In genomic region chr2:604385-604784, GRCh38 we compare ENCODE assay signal across 28 cellular contexts.
DNase-seq lines count a peak whose midpoint lies in the region; ATAC-seq and TF ChIP-seq lines count a peak whose summit lies in the region.
"Had no signal": no experiment of that assay in that cellular context is flagged by ENCODE, and none has a peak within 500 bp of the region (broad histone marks: within the 10 kb centered on the region; RNA-seq: fewer than 3 reads in every experiment).

No MANE protein-coding gene starts in this region.

- H3K4me2 ChIP-seq in DND-41 (ENCODE audit: insufficient read depth, low read length) (no peak overlapping the region), neural progenitor cell (no peak overlapping the region)
- H3K4me2 ChIP-seq: GM23338 had no signal

- no peak overlapping the region for H3K27ac ChIP-seq in DND-41 (ENCODE audit: low read length)
- no peak overlapping the region for H3K27ac ChIP-seq in coronary artery
- H3K27ac ChIP-seq in neural progenitor cell = no peak overlapping the region
- H3K27ac ChIP-seq: HL-60, RWPE1 had no signal

- H4K20me1 ChIP-seq in DND-41 (ENCODE audit: insufficient read depth, low read length) = no peaks in the 10 kb centered on the region
- no peaks in the 10 kb centered on the region for H4K20me1 ChIP-seq in neural progenitor cell (ENCODE audit: low read depth)

- H3F3A ChIP-seq in neural progenitor cell (ENCODE audit: low read depth) = peaks cover 3% of the 10 kb centered on the region

- no peak overlapping the region for H3K27ac Mint-ChIP-seq in activated CD8-positive, alpha-beta T cell treated with anti-CD3 and anti-CD28 coated beads, Interleukin-2, amount 10 ng/mL, durations not matched to agents 7 days and 5 days
- H3K27ac Mint-ChIP-seq in activated CD8-positive, alpha-beta T cell treated with anti-CD3 and anti-CD28 coated beads for 36 hours = no peak overlapping the region
- H3K27ac Mint-ChIP-seq in neural progenitor cell = peak overlapping the region; percentile 67
- H3K27ac Mint-ChIP-seq: GM23338 had no signal

- H3K4me1 ChIP-seq in DND-41 (ENCODE audit: insufficient read depth, low read length) (no peaks in the 10 kb centered on the region), neural progenitor cell (no peaks in the 10 kb centered on the region)
- H3K4me1 ChIP-seq: BE2C had no signal

- peak; percentile 50 for ATAC-seq in activated CD8-positive, alpha-beta T cell treated with anti-CD3 and anti-CD28 coated beads, Interleukin-2, amount 10 ng/mL, durations not matched to agents 7 days and 5 days
- no peak for ATAC-seq in activated CD8-positive, alpha-beta T cell treated with anti-CD3 and anti-CD28 coated beads for 36 hours
- ATAC-seq in DND-41 (ENCODE audit: insufficient read depth, low read depth) (peak; percentile 49; the same call in 2 of the 3 replicates), GM19395 (IDR thresholded peaks at IDR 0.05; ENCODE audit: unreplicated experiment) (no peak)
- ATAC-seq: GM23338, HCT116, Panc1 had no signal

- CTCF ChIA-PET in activated CD8-positive, alpha-beta T cell treated with anti-CD3 and anti-CD28 coated beads, Interleukin-2, amount 10 ng/mL, durations not matched to agents 7 days and 5 days (lab: Charles Lee) = no interaction called here
- CTCF ChIA-PET in activated CD8-positive, alpha-beta T cell treated with anti-CD3 and anti-CD28 coated beads for 36 hours (lab: Charles Lee) = no interaction called here

- H3K9me3 ChIP-seq in DND-41 (ENCODE audit: insufficient read depth, low read length, severe bottlenecking) = no peaks in the 10 kb centered on the region
- H3K9me3 ChIP-seq in neural progenitor cell (ENCODE audit: low read depth) = no peaks in the 10 kb centered on the region
- H3K9me3 ChIP-seq: BE2C had no signal

- no peak overlapping the region for H3K4me3 Mint-ChIP-seq in activated CD8-positive, alpha-beta T cell treated with anti-CD3 and anti-CD28 coated beads, Interleukin-2, amount 10 ng/mL, durations not matched to agents 7 days and 5 days
- no peak overlapping the region for H3K4me3 Mint-ChIP-seq in activated CD8-positive, alpha-beta T cell treated with anti-CD3 and anti-CD28 coated beads for 36 hours
- no peak overlapping the region for H3K4me3 Mint-ChIP-seq in neural progenitor cell
- H3K4me3 Mint-ChIP-seq: CD14-positive monocyte; CD8-positive, alpha-beta memory T cell; GM23338 had no signal

- intact Hi-C loops in activated CD8-positive, alpha-beta T cell treated with anti-CD3 and anti-CD28 coated beads for 36 hours (cut with micrococcal nuclease) = no loop called here

- H3K4me3 ChIP-seq in DND-41 (ENCODE audit: low read depth in 1 of 2, low read length in 2 of 2) (no peak overlapping the region), coronary artery (no peak overlapping the region), neural progenitor cell (no peak overlapping the region)
- H3K4me3 ChIP-seq: GM23338 had no signal

- H3K36me3 ChIP-seq in DND-41 (ENCODE audit: insufficient read depth, low read length) (no peaks in the 10 kb centered on the region), neural progenitor cell (no peaks in the 10 kb centered on the region)
- H3K36me3 ChIP-seq: BE2C had no signal

- no peaks in the 10 kb centered on the region for H3K27me3 ChIP-seq in DND-41 (ENCODE audit: insufficient read depth, low read length, poor library complexity)
- H3K27me3 ChIP-seq in neural progenitor cell = no peaks in the 10 kb centered on the region
- H3K27me3 ChIP-seq: BE2C had no signal

- H3K27me3 Mint-ChIP-seq in activated CD8-positive, alpha-beta T cell treated with anti-CD3 and anti-CD28 coated beads, Interleukin-2, amount 10 ng/mL, durations not matched to agents 7 days and 5 days (ENCODE audit: low read depth) = no peaks in the 10 kb centered on the region
- H3K27me3 Mint-ChIP-seq in activated CD8-positive, alpha-beta T cell treated with anti-CD3 and anti-CD28 coated beads for 36 hours = no peaks in the 10 kb centered on the region
- H3K27me3 Mint-ChIP-seq in neural progenitor cell (ENCODE audit: insufficient read depth, low read depth) = peaks cover 2% of the 10 kb centered on the region

- H2AFZ ChIP-seq in DND-41 (ENCODE audit: low read depth, low read length) (no peak overlapping the region), neural progenitor cell (replicated peaks) (no peak overlapping the region)
- H2AFZ ChIP-seq: GM23338 had no signal

- TF ChIP-seq CTCF in activated CD8-positive, alpha-beta T cell treated with anti-CD3 and anti-CD28 coated beads for 36 hours (IDR thresholded peaks at IDR 0.05) = no peak
- TF ChIP-seq CTCF in DND-41 (IDR thresholded peaks at IDR 0.05; ENCODE audit: borderline replicate concordance, extremely low read depth, low read length, poor library complexity, severe bottlenecking) (no peak), coronary artery (IDR thresholded peaks at IDR 0.05) (no peak), neural progenitor cell (IDR thresholded peaks at IDR 0.05) (no peak)

- DNase-seq in activated CD8-positive, alpha-beta T cell treated with anti-CD3 and anti-CD28 coated beads, Interleukin-2, amount 10 ng/mL, durations not matched to agents 7 days and 5 days = no peak
- DNase-seq in activated CD8-positive, alpha-beta T cell treated with anti-CD3 and anti-CD28 coated beads for 36 hours = no peak
- no peak for DNase-seq in DND-41
- peak; percentile 31 for DNase-seq in coronary artery (ENCODE audit: low spot score)
- DNase-seq in neural progenitor cell (ENCODE audit: low spot score) = no peak
- no peak for DNase-seq in DMS53 treated with DMSO at 0.1 percent for 48 hours (lab: John Stamatoyannopoulos, UW; ENCODE audit: unreplicated experiment)
- DNase-seq in SKM-1 (lab: John Stamatoyannopoulos, UW; ENCODE audit: unreplicated experiment) = no peak
- DNase-seq: 8988T; ACHN; BE2C; CD8-positive, alpha-beta memory T cell; DMS 273 treated with DMSO at 0.1 percent for 48 hours; NCI-H1092 treated with DMSO at 0.1 percent for 48 hours; NCI-H1436; NCI-H187; NCI-H2081 treated with DMSO at 0.1 percent for 48 hours; NCI-H2171; NCI-H226; NCI-H510A; NCI-H69; SHP77 treated with DMSO at 0.1 percent for 48 hours had no signal

- no peak overlapping the region for H3K9ac ChIP-seq in DND-41 (ENCODE audit: low read depth, low read length)
- H3K9ac ChIP-seq in neural progenitor cell = no peak overlapping the region

- POLR2A ChIA-PET in activated CD8-positive, alpha-beta T cell treated with anti-CD3 and anti-CD28 coated beads, Interleukin-2, amount 10 ng/mL, durations not matched to agents 7 days and 5 days (lab: Charles Lee) = no interaction called here
- POLR2A ChIA-PET in activated CD8-positive, alpha-beta T cell treated with anti-CD3 and anti-CD28 coated beads for 36 hours (lab: Charles Lee) = no interaction called here

- no peaks in the 10 kb centered on the region for H3K4me1 Mint-ChIP-seq in activated CD8-positive, alpha-beta T cell treated with anti-CD3 and anti-CD28 coated beads, Interleukin-2, amount 10 ng/mL, durations not matched to agents 7 days and 5 days (ENCODE audit: low read depth)
- H3K4me1 Mint-ChIP-seq in activated CD8-positive, alpha-beta T cell treated with anti-CD3 and anti-CD28 coated beads for 36 hours (ENCODE audit: low read depth) = no peaks in the 10 kb centered on the region
- peaks cover 12% of the 10 kb centered on the region for H3K4me1 Mint-ChIP-seq in neural progenitor cell
- H3K4me1 Mint-ChIP-seq: CD14-positive monocyte; CD8-positive, alpha-beta memory T cell; GM23338 had no signal

- H3K79me2 ChIP-seq in DND-41 (ENCODE audit: insufficient read depth, low read length) = no peaks in the 10 kb centered on the region
- H3K79me2 ChIP-seq in neural progenitor cell (ENCODE audit: low read depth) = no peaks in the 10 kb centered on the region

- no peaks in the 10 kb centered on the region for H3K9me3 Mint-ChIP-seq in activated CD8-positive, alpha-beta T cell treated with anti-CD3 and anti-CD28 coated beads, Interleukin-2, amount 10 ng/mL, durations not matched to agents 7 days and 5 days (ENCODE audit: insufficient read depth)
- peaks cover 3% of the 10 kb centered on the region for H3K9me3 Mint-ChIP-seq in activated CD8-positive, alpha-beta T cell treated with anti-CD3 and anti-CD28 coated beads for 36 hours
- H3K9me3 Mint-ChIP-seq in neural progenitor cell = peaks cover 2% of the 10 kb centered on the region
- H3K9me3 Mint-ChIP-seq: GM23338 had no signal

- no peaks in the 10 kb centered on the region for H3K36me3 Mint-ChIP-seq in activated CD8-positive, alpha-beta T cell treated with anti-CD3 and anti-CD28 coated beads, Interleukin-2, amount 10 ng/mL, durations not matched to agents 7 days and 5 days (ENCODE audit: low read depth)
- no peaks in the 10 kb centered on the region for H3K36me3 Mint-ChIP-seq in activated CD8-positive, alpha-beta T cell treated with anti-CD3 and anti-CD28 coated beads for 36 hours (ENCODE audit: low read depth)
- no peaks in the 10 kb centered on the region for H3K36me3 Mint-ChIP-seq in neural progenitor cell
- H3K36me3 Mint-ChIP-seq: CD14-positive monocyte; CD8-positive, alpha-beta memory T cell had no signal

Comparison
In these comparisons a context has a peak if more than half of its experiments do, and no peak if none do; other contexts are left out.
1. ATAC-seq: peak in activated CD8-positive, alpha-beta T cell treated with anti-CD3 and anti-CD28 coated beads, Interleukin-2, amount 10 ng/mL, durations not matched to agents 7 days and 5 days (single experiment) and DND-41 (single experiment); none in activated CD8-positive, alpha-beta T cell treated with anti-CD3 and anti-CD28 coated beads for 36 hours (single experiment) and GM19395 (single experiment).